In genomic region chr15:78291052-78291451, GRCh38 we compare ENCODE assay signal across 20 cellular contexts. TPM values are rescaled to one million over a fixed set of nuclear protein-coding genes. Genes with fewer than 3 reads are reported as not detected.
DNase-seq lines count a peak whose midpoint lies in the region; ATAC-seq and TF ChIP-seq lines count a peak whose summit lies in the region.
"Had no signal": no experiment of that assay in that cellular context is flagged by ENCODE, and none has a peak within 500 bp of the region (broad histone marks: within the 10 kb centered on the region; RNA-seq: fewer than 3 reads in every experiment).

No MANE protein-coding gene starts in this region.

- H3K27ac ChIP-seq in PC-9: peak overlapping the region; percentile 32
- H3K27ac ChIP-seq: A549 had no signal

- peaks cover 34% of the 10 kb centered on the region for H3K36me3 ChIP-seq in PC-9 (ENCODE audit: low read depth)

- CTCF ChIA-PET in PC-9 (lab: Charles Lee): interaction anchor here (0.6 to 0.7 kb wide), 2 partner anchors 9 to 69 kb away, joined by 3 to 8 read pairs; partner anchors contain the start of gene SKIC8
- CTCF ChIA-PET in activated CD4-positive, alpha-beta memory T cell treated with anti-CD3 and anti-CD28 coated beads, Interleukin-2, amount 10 ng/mL, durations not matched to agents 7 days and 5 days (lab: Charles Lee): interaction anchor here (1.2 kb wide), 1 partner anchor 10 kb away, joined by 3 read pairs; no protein-coding TSS in a partner anchor

- no peaks in the 10 kb centered on the region for H3K9me3 Mint-ChIP-seq in stimulated activated effector memory CD8-positive, alpha-beta T cell treated with anti-CD3 and anti-CD28 coated beads, Interleukin-12 subunit alpha, Interleukin-12 subunit beta, amount 100 ng/mL, for 72 hours
- H3K9me3 Mint-ChIP-seq in activated CD4-positive, alpha-beta memory T cell treated with anti-CD3 and anti-CD28 coated beads, Interleukin-2, amount 10 ng/mL, durations not matched to agents 7 days and 5 days: no peaks in the 10 kb centered on the region
- H3K9me3 Mint-ChIP-seq: CD14-positive monocyte; CD4-positive, alpha-beta memory T cell; HFFc6; IgD-negative memory B cell had no signal

- peaks cover 80% of the 10 kb centered on the region for H3K36me3 Mint-ChIP-seq in stimulated activated effector memory CD8-positive, alpha-beta T cell treated with anti-CD3 and anti-CD28 coated beads, Interleukin-12 subunit alpha, Interleukin-12 subunit beta, amount 100 ng/mL, for 72 hours
- H3K36me3 Mint-ChIP-seq in activated CD4-positive, alpha-beta memory T cell treated with anti-CD3 and anti-CD28 coated beads, Interleukin-2, amount 10 ng/mL, durations not matched to agents 7 days and 5 days (ENCODE audit: low read depth): peaks cover 18% of the 10 kb centered on the region

- H3K4me1 Mint-ChIP-seq in stimulated activated effector memory CD8-positive, alpha-beta T cell treated with anti-CD3 and anti-CD28 coated beads, Interleukin-12 subunit alpha, Interleukin-12 subunit beta, amount 100 ng/mL, for 72 hours: no peaks in the 10 kb centered on the region
- H3K4me1 Mint-ChIP-seq in activated CD4-positive, alpha-beta memory T cell treated with anti-CD3 and anti-CD28 coated beads, Interleukin-2, amount 10 ng/mL, durations not matched to agents 7 days and 5 days: no peaks in the 10 kb centered on the region

- intact Hi-C loops in PC-9 (cut with micrococcal nuclease; ENCODE audit: unreplicated experiment): no loop called here

- H2AFZ ChIP-seq in PC-9: no peak overlapping the region

- POLR2A ChIA-PET in PC-9 (lab: Charles Lee; ENCODE audit: unreplicated experiment): interaction anchor here (0.6 kb wide), 1 partner anchor 147 kb away, joined by 3 read pairs; the partner anchor contains the start of gene IREB2
- POLR2A ChIA-PET in activated CD4-positive, alpha-beta memory T cell treated with anti-CD3 and anti-CD28 coated beads, Interleukin-2, amount 10 ng/mL, durations not matched to agents 7 days and 5 days (lab: Charles Lee): interaction anchor here (1.3 kb wide), 1 partner anchor 147 kb away, joined by 6 read pairs; the partner anchor contains the start of gene IREB2

- H3K27me3 ChIP-seq in PC-9 (ENCODE audit: insufficient read depth, low read depth): no peaks in the 10 kb centered on the region

- H3K9me2 ChIP-seq in PC-9 (ENCODE audit: insufficient read depth): no peaks in the 10 kb centered on the region

- no TSS peak for BruUV-seq in PC-9 (replicated peaks; lab: Mats Ljungman, UMichigan)

- TF ChIP-seq CTCF in PC-9 (conservative IDR thresholded peaks at IDR 0.05): no peak
- TF ChIP-seq CTCF in epithelial cell of esophagus (IDR thresholded peaks at IDR 0.05; ENCODE audit: insufficient read depth, low read depth, low read length, missing control alignments): no peak

- ATAC-seq in stimulated activated effector memory CD8-positive, alpha-beta T cell treated with anti-CD3 and anti-CD28 coated beads, Interleukin-12 subunit alpha, Interleukin-12 subunit beta, amount 100 ng/mL, for 72 hours: no peak
- ATAC-seq: A549, HCT116, HepG2 had no signal

- no peak overlapping the region for H3K4me3 Mint-ChIP-seq in stimulated activated effector memory CD8-positive, alpha-beta T cell treated with anti-CD3 and anti-CD28 coated beads, Interleukin-12 subunit alpha, Interleukin-12 subunit beta, amount 100 ng/mL, for 72 hours
- H3K4me3 Mint-ChIP-seq in activated CD4-positive, alpha-beta memory T cell treated with anti-CD3 and anti-CD28 coated beads, Interleukin-2, amount 10 ng/mL, durations not matched to agents 7 days and 5 days: no peak overlapping the region
- H3K4me3 Mint-ChIP-seq: CD14-positive monocyte; CD4-positive, alpha-beta memory T cell; HFFc6; IgD-negative memory B cell had no signal

- peaks cover 20% of the 10 kb centered on the region for H3K4me1 ChIP-seq in PC-9 (replicated peaks; ENCODE audit: insufficient read depth)
- H3K4me1 ChIP-seq: A549 had no signal

- H3K79me2 ChIP-seq in PC-9 (ENCODE audit: low read depth): no peaks in the 10 kb centered on the region

- H3K9me3 ChIP-seq in PC-9 (ENCODE audit: insufficient read depth, low read depth): no peaks in the 10 kb centered on the region
- H3K9me3 ChIP-seq: A549 had no signal

- no peak for DNase-seq in PC-9
- peak; percentile 16 for DNase-seq in epithelial cell of esophagus (ENCODE audit: low read depth)
- no peak for DNase-seq in stimulated activated effector memory CD8-positive, alpha-beta T cell treated with anti-CD3 and anti-CD28 coated beads, Interleukin-12 subunit alpha, Interleukin-12 subunit beta, amount 100 ng/mL, for 72 hours (ENCODE audit: low spot score in 2 of 2)
- no peak for DNase-seq in NCI-H748 (lab: John Stamatoyannopoulos, UW; ENCODE audit: unreplicated experiment)
- no peak for DNase-seq in activated CD4-positive, alpha-beta memory T cell treated with anti-CD3 and anti-CD28 coated beads, Interleukin-2, amount 10 ng/mL, durations not matched to agents 7 days and 5 days
- DNase-seq in stimulated activated CD4-positive, alpha-beta T cell treated with anti-CD3 and anti-CD28 coated beads, Interleukin-4, amount 100 ng/mL, for 1 hour: no peak
- DNase-seq: AML-193; CD4-positive, alpha-beta memory T cell; DMS153; DMS79; GDM1; GOT3; H7; HFFc6 had no signal

- H3K27me3 Mint-ChIP-seq in activated CD4-positive, alpha-beta memory T cell treated with anti-CD3 and anti-CD28 coated beads, Interleukin-2, amount 10 ng/mL, durations not matched to agents 7 days and 5 days: no peaks in the 10 kb centered on the region
- H3K27me3 Mint-ChIP-seq: CD4-positive, alpha-beta memory T cell; IgD-negative memory B cell had no signal

- no peaks in the 10 kb centered on the region for H4K20me1 ChIP-seq in PC-9 (ENCODE audit: insufficient read depth)

- peaks cover 22% of the 10 kb centered on the region for H3F3A ChIP-seq in PC-9 (ENCODE audit: insufficient read depth, low read depth)

- H3K4me3 ChIP-seq in PC-9 (no peak overlapping the region), epithelial cell of esophagus (ENCODE audit: low read length) (no peak overlapping the region)
- H3K4me3 ChIP-seq: A549 had no signal

- peak overlapping the region; percentile 54 for H3K4me2 ChIP-seq in PC-9
- H3K4me2 ChIP-seq: A549 had no signal

- H3K27ac Mint-ChIP-seq in stimulated activated effector memory CD8-positive, alpha-beta T cell treated with anti-CD3 and anti-CD28 coated beads, Interleukin-12 subunit alpha, Interleukin-12 subunit beta, amount 100 ng/mL, for 72 hours: peak overlapping the region; percentile 20
- H3K27ac Mint-ChIP-seq in activated CD4-positive, alpha-beta memory T cell treated with anti-CD3 and anti-CD28 coated beads, Interleukin-2, amount 10 ng/mL, durations not matched to agents 7 days and 5 days: no peak overlapping the region
- H3K27ac Mint-ChIP-seq: HFFc6 had no signal

RNA-seq across cellular contexts. Expression of gene SKIC8, which starts 8.4 kb away (rescaled TPM):
- total RNA-seq in PC-9 (2021): 44.5 and 47.7 TPM in 2 replicates
- 10 to 100 TPM; 35.4 to 35.7 TPM for total RNA-seq in activated CD4-positive, alpha-beta memory T cell treated with anti-CD3 and anti-CD28 coated beads, Interleukin-2, amount 10 ng/mL, durations not matched to agents 7 days and 5 days

RNA-seq across cellular contexts. Expression of gene DNAJA4, which starts 26.7 kb away (rescaled TPM):
- 0.33 and 0.35 TPM in 2 replicates for total RNA-seq in PC-9 (2021)
- total RNA-seq in activated CD4-positive, alpha-beta memory T cell treated with anti-CD3 and anti-CD28 coated beads, Interleukin-2, amount 10 ng/mL, durations not matched to agents 7 days and 5 days: 10 to 100 TPM; 27.7 to 30.9 TPM
- total RNA-seq: HepG2 had no signal

RNA-seq across cellular contexts. Expression of gene CRABP1, which starts 49.1 kb away (rescaled TPM):
- not detected in 2 replicates for total RNA-seq in PC-9 (2021)
- total RNA-seq in activated CD4-positive, alpha-beta memory T cell treated with anti-CD3 and anti-CD28 coated beads, Interleukin-2, amount 10 ng/mL, durations not matched to agents 7 days and 5 days: not detected
- total RNA-seq: CD4-positive, alpha-beta memory T cell; HepG2; HFFc6 had no signal

RNA-seq across cellular contexts. Expression of gene ACSBG1, which starts 56.7 kb away (rescaled TPM):
- 0.48 and 1.2 TPM in 2 replicates for total RNA-seq in PC-9 (2021)
- total RNA-seq in activated CD4-positive, alpha-beta memory T cell treated with anti-CD3 and anti-CD28 coated beads, Interleukin-2, amount 10 ng/mL, durations not matched to agents 7 days and 5 days: not detected
- total RNA-seq: CD4-positive, alpha-beta memory T cell; Daoy; HFFc6 had no signal

Comparison
In these comparisons a context has a peak if more than half of its experiments do, and no peak if none do; other contexts are left out.
1. RNA of gene DNAJA4, which starts 26.7 kb away (total RNA-seq): 27.7 to 30.9 TPM in activated CD4-positive, alpha-beta memory T cell treated with anti-CD3 and anti-CD28 coated beads, Interleukin-2, amount 10 ng/mL, durations not matched to agents 7 days and 5 days; 0.33 to 0.35 TPM in PC-9; every median in the first group is over 10 times any median in the second.